ENCODE assay signal across 22 cellular contexts in genomic region chr6:77535172-77535571, GRCh38.
DNase-seq lines count a peak whose midpoint lies in the region; ATAC-seq and TF ChIP-seq lines count a peak whose summit lies in the region.
"Had no signal": no experiment of that assay in that cellular context is flagged by ENCODE, and none has a peak within 500 bp of the region (broad histone marks: within the 10 kb centered on the region; RNA-seq: fewer than 3 reads in every experiment).

No MANE protein-coding gene starts in this region.

- CTCF ChIA-PET in mammary epithelial cell (lab: Charles Lee; ENCODE audit: low non-redundant PET) (no interaction called here), PC-3 (lab: Charles Lee) (no interaction called here)

- no peaks in the 10 kb centered on the region for H3K79me2 ChIP-seq in mammary epithelial cell (ENCODE audit: insufficient read depth, low read length)
- no peaks in the 10 kb centered on the region for H3K79me2 ChIP-seq in PC-3 (ENCODE audit: low read length)

- no peaks in the 10 kb centered on the region for H3K27me3 ChIP-seq in mammary epithelial cell (ENCODE audit: insufficient read depth, low read length)
- no peaks in the 10 kb centered on the region for H3K27me3 ChIP-seq in breast epithelium
- H3K27me3 ChIP-seq in PC-3 (ENCODE audit: low read length) = no peaks in the 10 kb centered on the region
- H3K27me3 ChIP-seq in colonic mucosa = no peaks in the 10 kb centered on the region
- H3K27me3 ChIP-seq: BE2C; BLaER1 treated with 17β-estradiol and CSF1 and Interleukin-3, amounts not matched to agents 10 nM and 100 nM had no signal

- H3K27me3 Mint-ChIP-seq in CD14-positive monocyte (ENCODE audit: low read depth in 3 of 3) = no peaks in the 10 kb centered on the region
- H3K27me3 Mint-ChIP-seq: CD4-positive, alpha-beta memory T cell had no signal

- H2AFZ ChIP-seq in mammary epithelial cell (ENCODE audit: low read depth, low read length) = no peak overlapping the region
- H2AFZ ChIP-seq in PC-3 (ENCODE audit: low read length) = no peak overlapping the region

- no peaks in the 10 kb centered on the region for H3K4me1 ChIP-seq in mammary epithelial cell (ENCODE audit: insufficient read depth, low read length)
- H3K4me1 ChIP-seq in breast epithelium = no peaks in the 10 kb centered on the region
- H3K4me1 ChIP-seq in PC-3 (ENCODE audit: insufficient read depth, low read length) = no peaks in the 10 kb centered on the region
- no peaks in the 10 kb centered on the region for H3K4me1 ChIP-seq in colonic mucosa
- H3K4me1 ChIP-seq: A549; BE2C; BLaER1 treated with 17β-estradiol and CSF1 and Interleukin-3, amounts not matched to agents 10 nM and 100 nM; HAP-1 had no signal

- POLR2A ChIA-PET in PC-3 (lab: Charles Lee; ENCODE audit: unreplicated experiment) = no interaction called here

- no peak for TF ChIP-seq POLR2A in breast epithelium (IDR thresholded peaks at IDR 0.05)

- dilution Hi-C loops in mammary epithelial cell (cut with HindIII; ENCODE audit: low sequenced_read_pairs) = no loop called here

- H3K27ac ChIP-seq in mammary epithelial cell (ENCODE audit: insufficient read depth, low read depth, low read length) = no peak overlapping the region
- H3K27ac ChIP-seq in breast epithelium = no peak overlapping the region
- no peak overlapping the region for H3K27ac ChIP-seq in PC-3 (ENCODE audit: low read length)
- H3K27ac ChIP-seq in colonic mucosa = no peak overlapping the region
- H3K27ac ChIP-seq: A549; BLaER1 treated with 17β-estradiol and CSF1 and Interleukin-3, amounts not matched to agents 10 nM and 100 nM had no signal

- H4K20me1 ChIP-seq in mammary epithelial cell (ENCODE audit: insufficient read depth, low read length) (no peaks in the 10 kb centered on the region), PC-3 (ENCODE audit: low read length) (no peaks in the 10 kb centered on the region)
- H4K20me1 ChIP-seq: BLaER1 treated with 17β-estradiol and CSF1 and Interleukin-3, amounts not matched to agents 10 nM and 100 nM had no signal

- H3K4me2 ChIP-seq in mammary epithelial cell (ENCODE audit: insufficient read depth, low read depth, low read length) = no peak overlapping the region
- no peak overlapping the region for H3K4me2 ChIP-seq in PC-3 (ENCODE audit: low read length)
- H3K4me2 ChIP-seq: A549; BLaER1 treated with 17β-estradiol and CSF1 and Interleukin-3, amounts not matched to agents 10 nM and 100 nM had no signal

- H3K9me3 ChIP-seq in mammary epithelial cell (replicated peaks; ENCODE audit: insufficient read depth, low read length) (no peaks in the 10 kb centered on the region), breast epithelium (no peaks in the 10 kb centered on the region), PC-3 (ENCODE audit: low read length) (no peaks in the 10 kb centered on the region), colonic mucosa (no peaks in the 10 kb centered on the region)
- H3K9me3 ChIP-seq: A549; BE2C; BLaER1 treated with 17β-estradiol and CSF1 and Interleukin-3, amounts not matched to agents 10 nM and 100 nM; HAP-1 had no signal

- no peak overlapping the region for H3K27ac Mint-ChIP-seq in CD14-positive monocyte
- H3K27ac Mint-ChIP-seq: CD4-positive, alpha-beta memory T cell; HFFc6 had no signal

- H3K9me2 ChIP-seq in PC-3 (replicated peaks; ENCODE audit: low read length) = no peaks in the 10 kb centered on the region

- H3K36me3 Mint-ChIP-seq in CD14-positive monocyte = no peaks in the 10 kb centered on the region
- H3K36me3 Mint-ChIP-seq: CD4-positive, alpha-beta memory T cell had no signal

- TF ChIP-seq CTCF in mammary epithelial cell (conservative IDR thresholded peaks at IDR 0.05 in 1 of 2, IDR thresholded peaks at IDR 0.05 in 1 of 2; ENCODE audit: extremely low read depth in 1 of 2, insufficient read depth in 1 of 2, low read depth in 1 of 2, low read length in 2 of 2) = no peak
- TF ChIP-seq CTCF in breast epithelium (IDR thresholded peaks at IDR 0.05) = no peak
- TF ChIP-seq CTCF in PC-3 (conservative IDR thresholded peaks at IDR 0.05; ENCODE audit: low read depth, low read length) = no peak
- TF ChIP-seq CTCF in colonic mucosa (IDR thresholded peaks at IDR 0.05) = no peak
- TF ChIP-seq CTCF in CD14-positive monocyte (IDR thresholded peaks at IDR 0.05) = no peak

- peak; percentile 2 for DNase-seq in mammary epithelial cell
- no peak for DNase-seq in breast epithelium (ENCODE audit: low spot score in 2 of 2)
- peak; percentile 39 for DNase-seq in PC-3
- no peak for DNase-seq in left colon
- DNase-seq in colonic mucosa = no peak
- no peak for DNase-seq in CD14-positive monocyte (ENCODE audit: low spot score)
- DNase-seq: 8988T; ACHN; AML-193; BE2C; Calu3; CD4-positive, alpha-beta memory T cell; COR-L47; DMS79; EL; GDM1; GOT3; HFFc6 had no signal

- ATAC-seq in PC-3 (peak; percentile 60), left colon (peak; percentile 54), GM21723 (IDR thresholded peaks at IDR 0.05; ENCODE audit: unreplicated experiment) (no peak)
- ATAC-seq: A549 had no signal

- H3K4me3 Mint-ChIP-seq in CD14-positive monocyte = no peak overlapping the region
- H3K4me3 Mint-ChIP-seq: CD4-positive, alpha-beta memory T cell; HFFc6 had no signal

- intact Hi-C loops in mammary epithelial cell (cut with micrococcal nuclease) = no loop called here
- intact Hi-C loops in breast epithelium (cut with DNase I; ENCODE audit: low total_unique reads) = no loop called here
- intact Hi-C loops in PC-3 (cut with micrococcal nuclease) = loop anchor here (2.0 kb wide), 1 partner anchor 42 kb away; no protein-coding TSS in a partner anchor
- intact Hi-C loops in left colon (cut with DNase I, micrococcal nuclease) = no loop called here
- intact Hi-C loops in colonic mucosa (cut with DNase I) = no loop called here
- intact Hi-C loops in CD14-positive monocyte (cut with micrococcal nuclease) = no loop called here

- H3K9me3 Mint-ChIP-seq in CD14-positive monocyte = peaks cover 0 to 10% (median 2%) of the 10 kb centered on the region in 7 donors

- in situ Hi-C loops in mammary epithelial cell (cut with MboI; ENCODE audit: low sequenced_read_pairs in 2 of 2) = no loop called here

- BruUV-seq in mammary epithelial cell (replicated peaks; lab: Mats Ljungman, UMichigan) (no TSS peak), PC-3 (replicated peaks; lab: Mats Ljungman, UMichigan) (no TSS peak)

- H3K36me3 ChIP-seq in mammary epithelial cell (ENCODE audit: insufficient read depth, low read length) (no peaks in the 10 kb centered on the region), breast epithelium (no peaks in the 10 kb centered on the region), PC-3 (ENCODE audit: low read depth, low read length) (no peaks in the 10 kb centered on the region), colonic mucosa (no peaks in the 10 kb centered on the region)
- H3K36me3 ChIP-seq: BE2C; BLaER1 treated with 17β-estradiol and CSF1 and Interleukin-3, amounts not matched to agents 10 nM and 100 nM; HAP-1 had no signal

- no peaks in the 10 kb centered on the region for H3K4me1 Mint-ChIP-seq in CD14-positive monocyte
- H3K4me1 Mint-ChIP-seq: CD4-positive, alpha-beta memory T cell had no signal

- no peak overlapping the region for H3K4me3 ChIP-seq in mammary epithelial cell (replicated peaks in 1 of 3; ENCODE audit: insufficient read depth in 1 of 3, low read depth in 2 of 3, low read length in 3 of 3)
- H3K4me3 ChIP-seq in breast epithelium = no peak overlapping the region
- H3K4me3 ChIP-seq in PC-3 (ENCODE audit: low read length) = no peak overlapping the region
- no peak overlapping the region for H3K4me3 ChIP-seq in colonic mucosa
- H3K4me3 ChIP-seq: A549; BLaER1 treated with 17β-estradiol and CSF1 and Interleukin-3, amounts not matched to agents 10 nM and 100 nM; HAP-1 had no signal

- H3K9ac ChIP-seq in mammary epithelial cell (ENCODE audit: insufficient read depth, low read length) (no peak overlapping the region), PC-3 (ENCODE audit: low read length) (no peak overlapping the region), colonic mucosa (ENCODE audit: low read depth in 2 of 2, low read length in 2 of 2) (no peak overlapping the region)
- H3K9ac ChIP-seq: BLaER1 treated with 17β-estradiol and CSF1 and Interleukin-3, amounts not matched to agents 10 nM and 100 nM had no signal

- H3F3A ChIP-seq in PC-3 (ENCODE audit: low read length, unreplicated experiment) = no peaks in the 10 kb centered on the region

Comparison
In these comparisons a context has a peak if more than half of its experiments do, and no peak if none do; other contexts are left out.
1. DNase-seq: peak in mammary epithelial cell (single experiment) and PC-3 (single experiment); none in breast epithelium (0 of 2), left colon (0 of 2), colonic mucosa (single experiment) and CD14-positive monocyte (single experiment).